18 cellular contexts compared by ENCODE assay signal in genomic region chr2:233707979-233708644, GRCh38.
DNase-seq lines count a peak whose midpoint lies in the region; ATAC-seq and FAIRE-seq lines count a peak whose summit lies in the region.
"Had no signal": no experiment of that assay in that cellular context is flagged by ENCODE, and none has a peak within 500 bp of the region (broad histone marks: within the 10 kb centered on the region; RNA-seq: fewer than 3 reads in every experiment).

No MANE protein-coding gene starts in this region.

- DNase-seq in EH (ENCODE audit: low read depth): peak; percentile 57
- DNase-seq in RCC 7860 (ENCODE audit: low spot score): peak; percentile 62
- peak; percentile 42 for DNase-seq in dedifferentiated amniotic fluid mesenchymal stem cell (ENCODE audit: extremely low spot score)
- peak; percentile 49 for DNase-seq in kidney glomerular epithelial cell (lab: John Stamatoyannopoulos, UW)
- DNase-seq in cortex of kidney (lab: John Stamatoyannopoulos, UW): no peak
- DNase-seq in stimulated activated CD4-positive, alpha-beta T cell treated with anti-CD3 and anti-CD28 coated beads, Interleukin-2, amount 100 ng/mL, for 48 hours: no peak
- no peak for DNase-seq in amniotic stem cell (lab: John Stamatoyannopoulos, UW)
- DNase-seq: activated effector memory CD4-positive, alpha-beta T cell treated with Interleukin-2 at 50 U/mL for 16 hours; adrenal gland; CD8-positive, alpha-beta memory T cell; H9; head of caudate nucleus; naive thymus-derived CD4-positive, alpha-beta T cell; NCI-H69; spleen had no signal

- FAIRE-seq in RCC 7860 (lab: Jason Lieb, UNC): peak; percentile 88
- FAIRE-seq: colon, islet of Langerhans had no signal

- ATAC-seq in HG03159 (IDR thresholded peaks at IDR 0.05; ENCODE audit: unreplicated experiment): no peak
- ATAC-seq: naive thymus-derived CD4-positive, alpha-beta T cell had no signal

Comparison
In these comparisons a context has a peak if more than half of its experiments do, and no peak if none do; other contexts are left out.
1. DNase-seq: peak in EH (single experiment), RCC 7860 (single experiment), dedifferentiated amniotic fluid mesenchymal stem cell (single experiment) and kidney glomerular epithelial cell (single experiment); none in cortex of kidney (single experiment), stimulated activated CD4-positive, alpha-beta T cell treated with anti-CD3 and anti-CD28 coated beads, Interleukin-2, amount 100 ng/mL, for 48 hours (0 of 2) and amniotic stem cell (single experiment).